In the genomic region with DNA sequence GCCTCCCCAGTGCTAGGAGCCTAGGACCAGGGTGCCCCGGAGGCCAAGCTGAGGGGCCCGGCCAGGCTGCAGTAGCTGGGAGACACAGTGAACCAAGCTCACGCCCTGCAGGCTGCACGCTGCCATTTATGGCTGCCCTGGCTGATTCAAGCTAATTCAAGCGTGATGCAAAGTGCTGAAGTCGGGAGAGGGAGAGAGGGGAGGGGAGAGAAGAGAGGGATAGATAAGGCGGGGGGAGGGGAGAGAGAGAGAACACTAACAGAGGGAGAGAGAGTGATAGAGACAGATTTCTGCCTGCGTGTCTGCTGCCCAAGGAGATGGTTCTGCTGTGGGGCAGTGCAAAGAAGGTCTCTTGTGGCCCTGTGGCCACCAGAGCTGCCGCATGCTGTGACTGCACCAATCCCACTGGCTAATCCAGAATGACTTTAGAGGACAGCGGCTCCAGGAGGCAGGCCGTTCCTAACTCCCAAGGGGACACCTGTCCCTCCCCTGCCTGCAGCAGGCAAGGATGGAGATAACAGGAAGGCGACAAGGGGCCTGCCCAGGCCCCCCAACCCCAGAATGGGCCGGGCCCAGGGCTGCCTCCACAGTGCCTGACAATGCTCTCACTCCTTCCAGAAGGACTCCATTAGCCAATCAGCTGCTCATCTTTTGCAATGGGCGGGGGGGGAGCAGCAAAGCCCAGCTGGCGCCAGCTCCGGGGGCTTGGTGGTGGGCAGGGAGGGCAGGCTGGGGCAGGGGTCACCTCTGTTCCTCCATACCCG, we compare ENCODE assay signal across 8 cellular contexts. TPM values are rescaled to one million over a fixed set of nuclear protein-coding genes. Genes with fewer than 3 reads are reported as not detected.
DNase-seq lines count a peak whose midpoint lies in the region; ATAC-seq and TF ChIP-seq lines count a peak whose summit lies in the region.

No MANE protein-coding gene starts in this region.

- peaks cover 4% of the 10 kb centered on the region for H3K4me1 Mint-ChIP-seq in CD14-positive monocyte

- no peaks in the 10 kb centered on the region for H3K27me3 ChIP-seq in H7 (ENCODE audit: control insufficient read depth, insufficient read depth, low read length)

- H3K9me3 Mint-ChIP-seq in CD14-positive monocyte = no peaks in the 10 kb centered on the region

- H3K36me3 ChIP-seq in H7 (replicated peaks; ENCODE audit: control insufficient read depth, insufficient read depth, low read length) = no peaks in the 10 kb centered on the region

- no peak overlapping the region for H3K4me3 Mint-ChIP-seq in CD14-positive monocyte

- no peak for ATAC-seq in left colon
- ATAC-seq in HG03108 (IDR thresholded peaks at IDR 0.05; ENCODE audit: unreplicated experiment) = no peak

- H3K27ac Mint-ChIP-seq in CD14-positive monocyte = no peak overlapping the region

- no peaks in the 10 kb centered on the region for H3K36me3 Mint-ChIP-seq in CD14-positive monocyte

- DNase-seq in H7 = peak; percentile 87
- peak; percentile 28 for DNase-seq in RPMI7951 (ENCODE audit: low read depth)
- peak; percentile 75 for DNase-seq in glomerular visceral epithelial cell (ENCODE audit: extremely low spot score)
- peak; percentile 90 for DNase-seq in retina
- DNase-seq in CD14-positive monocyte (ENCODE audit: low spot score) = no peak
- no peak for DNase-seq in left colon
- DNase-seq in COR-L47 (lab: John Stamatoyannopoulos, UW) = no peak

- intact Hi-C loops in CD14-positive monocyte (cut with micrococcal nuclease) (no loop called here), left colon (cut with DNase I, micrococcal nuclease) (no loop called here)

- TF ChIP-seq CTCF in CD14-positive monocyte (IDR thresholded peaks at IDR 0.05) = no peak

- no peak overlapping the region for H3K4me3 ChIP-seq in H7 (ENCODE audit: insufficient read depth, low read depth, low read length)

- H3K27me3 Mint-ChIP-seq in CD14-positive monocyte (ENCODE audit: low read depth in 3 of 3) = peaks cover 0 to 9% (median 9%) of the 10 kb centered on the region in 3 donors

RNA-seq across cellular contexts. Expression of a gene that starts 12.9 kb away (rescaled TPM):
- total RNA-seq in H7 (2014; rRNA removed; shearing (Covaris generic)) = 38.2 and 59.3 TPM in 2 replicates
- 59.6 and 59.9 TPM in 2 replicates for total RNA-seq in RPMI7951 (2014; rRNA removed; shearing (Covaris generic))
- polyA plus RNA-seq in CD14-positive monocyte = under 1 TPM; 0.30 to 0.81 TPM
- 10 to 100 TPM; 12.0 to 37.2 TPM for total RNA-seq in left colon

RNA-seq across cellular contexts. Expression of a gene that starts 28.5 kb away (rescaled TPM):
- total RNA-seq in H7 (2014; rRNA removed; shearing (Covaris generic)) = 16.5 and 16.8 TPM in 2 replicates
- 24.9 and 26.2 TPM in 2 replicates for total RNA-seq in RPMI7951 (2014; rRNA removed; shearing (Covaris generic))
- polyA plus RNA-seq in CD14-positive monocyte = 10 to 100 TPM; 24.6 to 26.2 TPM
- total RNA-seq in left colon = 10 to 100 TPM; 27.2 to 31.3 TPM

RNA-seq across cellular contexts. Expression of a gene that starts 28.8 kb away (rescaled TPM):
- total RNA-seq in H7 (2014; rRNA removed; shearing (Covaris generic)) = 50.0 and 54.4 TPM in 2 replicates
- total RNA-seq in RPMI7951 (2014; rRNA removed; shearing (Covaris generic)) = 47.9 and 56.9 TPM in 2 replicates
- 10 to 100 TPM; 56.5 to 71.3 TPM for polyA plus RNA-seq in CD14-positive monocyte
- 10 to 100 TPM; 23.4 to 25.0 TPM for total RNA-seq in left colon

RNA-seq across cellular contexts. Expression of a gene that starts 39.2 kb away (rescaled TPM):
- 327 and 489 TPM in 2 replicates for total RNA-seq in H7 (2014; rRNA removed; shearing (Covaris generic))
- total RNA-seq in RPMI7951 (2014; rRNA removed; shearing (Covaris generic)) = 232 and 251 TPM in 2 replicates
- 100 to 1,000 TPM; 124 to 125 TPM for polyA plus RNA-seq in CD14-positive monocyte
- total RNA-seq in left colon = 100 to 1,000 TPM; 138 to 156 TPM

RNA-seq across cellular contexts. Expression of a gene that starts 40.0 kb away (rescaled TPM):
- total RNA-seq in H7 (2014; rRNA removed; shearing (Covaris generic)) = 11.1 and 16.5 TPM in 2 replicates
- 23.0 and 23.4 TPM in 2 replicates for total RNA-seq in RPMI7951 (2014; rRNA removed; shearing (Covaris generic))
- 10 to 100 TPM; 23.8 to 24.8 TPM for polyA plus RNA-seq in CD14-positive monocyte
- 10 to 100 TPM; 39.1 to 43.0 TPM for total RNA-seq in left colon

Comparison
In these comparisons a context has a peak if more than half of its experiments do, and no peak if none do; other contexts are left out.
1. DNase-seq: peak in H7 (single experiment), RPMI7951 (single experiment), glomerular visceral epithelial cell (single experiment) and retina (single experiment); none in CD14-positive monocyte (single experiment), left colon (0 of 2) and COR-L47 (single experiment).